ENCODE assay signal across 8 cellular contexts in genomic region chr15:52529940-52530339, GRCh38. TPM values are rescaled to one million over a fixed set of nuclear protein-coding genes. Genes with fewer than 3 reads are reported as not detected.
A peak's percentile ranks its signal among the peaks of the same experiment; 100 is the strongest.
DNase-seq lines count a peak whose midpoint lies in the region; ATAC-seq and TF ChIP-seq lines count a peak whose summit lies in the region.

No MANE protein-coding gene starts in this region.

- H3K18ac ChIP-seq in H9 (ENCODE audit: insufficient read length, low read depth, low read length): no peak overlapping the region

- TF ChIP-seq CTCF in H9 (conservative IDR thresholded peaks at IDR 0.05) (no peak), activated B cell treated with CpG ODN at 0.5 μM for 24 hours (IDR thresholded peaks at IDR 0.05) (no peak), foreskin fibroblast (IDR thresholded peaks at IDR 0.05; ENCODE audit: low read depth, low read length) (no peak)

- no peaks in the 10 kb centered on the region for H3K9me3 ChIP-seq in H9 (ENCODE audit: control insufficient read depth, low read depth, low read length)

- peaks cover 57% of the 10 kb centered on the region for H3K27me3 Mint-ChIP-seq in H9 (ENCODE audit: low read depth)
- no peaks in the 10 kb centered on the region for H3K27me3 Mint-ChIP-seq in activated B cell treated with CpG ODN at 0.5 μM for 24 hours

- no peak overlapping the region for H3K27ac ChIP-seq in H9 (ENCODE audit: insufficient read length, low read depth, low read length)
- H3K27ac ChIP-seq in skin epidermis: peak overlapping the region in 5 of 21 experiments; percentile 80 to 91 (median 84)

- H3K36me3 Mint-ChIP-seq in H9 (ENCODE audit: insufficient read depth in 1 of 3, low read depth in 3 of 3) (no peaks in the 10 kb centered on the region), activated B cell treated with CpG ODN at 0.5 μM for 24 hours (ENCODE audit: low read depth) (peaks cover 2% of the 10 kb centered on the region)

- WGBS in H9 (ENCODE audit: extremely low coverage, insufficient read length, low lambda C conversion rate): no CpG with 5 or more reads among the region's 11 CpGs

- no peak overlapping the region for H2BK120ac ChIP-seq in H9 (ENCODE audit: low read depth, low read length, poor library complexity, severe bottlenecking)

- no peak overlapping the region for H4K8ac ChIP-seq in H9 (replicated peaks; ENCODE audit: insufficient read length, low read depth, low read length)

- DNase-seq in H9: no peak
- DNase-seq in activated B cell treated with CpG ODN at 0.5 μM for 24 hours: no peak
- DNase-seq in foreskin fibroblast: no peak
- DNase-seq in GM19240 (ENCODE audit: insufficient read length, low spot score): no peak
- no peak for DNase-seq in NCI-H524 treated with DMSO at 0.1 percent for 48 hours (lab: John Stamatoyannopoulos, UW)

- H3K56ac ChIP-seq in H9 (ENCODE audit: insufficient read length, low read depth, low read length): no peak overlapping the region

- no peak overlapping the region for H2BK5ac ChIP-seq in H9 (ENCODE audit: insufficient read length, low read length)

- H3K4me2 ChIP-seq in H9 (ENCODE audit: insufficient read depth, insufficient read length, low read length): peak overlapping the region; percentile 91

- H4K5ac ChIP-seq in H9 (ENCODE audit: insufficient read length, low read depth, low read length): no peak overlapping the region

- CTCF ChIA-PET in activated B cell treated with CpG ODN at 0.5 μM for 24 hours (lab: Charles Lee): interaction anchor here (2.4 kb wide), 1 partner anchor 205 kb away, joined by 12 read pairs; no protein-coding TSS in a partner anchor

- H3K4me1 Mint-ChIP-seq in H9 (peaks cover 17 to 21% of the 10 kb centered on the region in 2 experiments), activated B cell treated with CpG ODN at 0.5 μM for 24 hours (peaks cover 23% of the 10 kb centered on the region)

- no peaks in the 10 kb centered on the region for H3K79me1 ChIP-seq in H9 (ENCODE audit: insufficient read depth, low read depth, low read length, poor library complexity, severe bottlenecking)

- POLR2A ChIA-PET in activated B cell treated with CpG ODN at 0.5 μM for 24 hours (lab: Charles Lee): interaction anchor here (0.7 to 2.4 kb wide), 3 partner anchors 29 to 151 kb away, joined by 3 to 8 read pairs (median 6); no protein-coding TSS in a partner anchor

- H3K27me3 ChIP-seq in H9 (ENCODE audit: insufficient read depth, low read length): peaks cover 7% of the 10 kb centered on the region; the same call in 1 of the 2 replicates

- H2BK20ac ChIP-seq in H9 (ENCODE audit: low read depth, low read length, poor library complexity, severe bottlenecking): no peak overlapping the region

- H4K91ac ChIP-seq in H9 (ENCODE audit: insufficient read length, low read depth, low read length): no peak overlapping the region

- no peak overlapping the region for H3K4ac ChIP-seq in H9 (ENCODE audit: low read depth, low read length)

- ATAC-seq in activated B cell treated with CpG ODN at 0.5 μM for 24 hours (ENCODE audit: low read depth) (no peak), GM21526 (IDR thresholded peaks at IDR 0.05; ENCODE audit: low FRiP score, unreplicated experiment) (no peak), HG03565 (IDR thresholded peaks at IDR 0.05; ENCODE audit: unreplicated experiment) (no peak)

- H2AK5ac ChIP-seq in H9 (ENCODE audit: insufficient read length, low read length): no peak overlapping the region

- intact Hi-C loops in activated B cell treated with CpG ODN at 0.5 μM for 24 hours (cut with micrococcal nuclease): loop anchor here (1.0 to 2.0 kb wide), 8 partner anchors 26 to 205 kb away; partner anchors contain the start of genes ARPP19 and ATOSA

- H3K4me3 Mint-ChIP-seq in H9: peak overlapping the region; percentile 54 to 79
- peak overlapping the region; percentile 73 for H3K4me3 Mint-ChIP-seq in activated B cell treated with CpG ODN at 0.5 μM for 24 hours

- H3K4me3 ChIP-seq in foreskin fibroblast (ENCODE audit: low read depth in 1 of 2, low read length in 2 of 2) (peak overlapping the region; percentile 57 to 70), skin epidermis (peak overlapping the region in 4 of 7 experiments; percentile 62 to 87 (median 77))

- no peaks in the 10 kb centered on the region for H3K4me1 ChIP-seq in H9 (ENCODE audit: insufficient read depth, low read length)

- no peak overlapping the region for H2BK15ac ChIP-seq in H9 (ENCODE audit: low read depth, low read length)

- H2AFZ ChIP-seq in H9 (ENCODE audit: low read length): no peak overlapping the region

- H3T11ph ChIP-seq in H9 (ENCODE audit: low read length): no peak overlapping the region

- H4K20me1 ChIP-seq in H9 (ENCODE audit: control insufficient read depth, insufficient read depth, insufficient read length): no peaks in the 10 kb centered on the region

- no peak overlapping the region for H3K27ac Mint-ChIP-seq in H9
- peak overlapping the region; percentile 79 for H3K27ac Mint-ChIP-seq in activated B cell treated with CpG ODN at 0.5 μM for 24 hours

- H2BK12ac ChIP-seq in H9 (ENCODE audit: insufficient read length, low read depth, low read length): no peak overlapping the region

- peaks cover 18% of the 10 kb centered on the region for H3K23me2 ChIP-seq in H9 (ENCODE audit: insufficient read length, low read depth, low read length, poor library complexity, severe bottlenecking)

- no peaks in the 10 kb centered on the region for H3K79me2 ChIP-seq in H9 (ENCODE audit: insufficient read depth, low read length)

- peak overlapping the region; percentile 16 for H3K9ac ChIP-seq in H9 (ENCODE audit: extremely low read depth, insufficient read length, low read length)

- no peak overlapping the region for H3K14ac ChIP-seq in H9 (ENCODE audit: insufficient read depth, low read length)

- H3K9me3 Mint-ChIP-seq in H9: no peaks in the 10 kb centered on the region; a peak in 1 of 5 replicates
- H3K9me3 Mint-ChIP-seq in activated B cell treated with CpG ODN at 0.5 μM for 24 hours: no peaks in the 10 kb centered on the region

- H3K23ac ChIP-seq in H9 (ENCODE audit: insufficient read length, low read depth, low read length): no peak overlapping the region

RNA-seq across cellular contexts. Expression of gene MYO5A, which starts 1.3 kb away (rescaled TPM):
- total RNA-seq in H9 (2021) (21.8 and 22.0 TPM in 2 replicates), activated B cell treated with CpG ODN at 0.5 μM for 24 hours (41.7 and 49.1 TPM in 2 replicates)

RNA-seq across cellular contexts. Expression of gene ARPP19, which starts 38.9 kb away (rescaled TPM):
- total RNA-seq in H9 (2021): 229 and 247 TPM in 2 replicates
- total RNA-seq in activated B cell treated with CpG ODN at 0.5 μM for 24 hours: 145 and 153 TPM in 2 replicates
